In genomic region chr5:77957516-77957915, GRCh38 we compare ENCODE assay signal across 1 cellular context.
TF ChIP-seq lines count a peak whose summit lies in the region.

No MANE protein-coding gene starts in this region.

TF ChIP-seq in GM23338, 12 proteins besides CTCF, POLR2A, EP300 and RAD21 (continued from another document):
- TF ChIP-seq, protein P1, sequence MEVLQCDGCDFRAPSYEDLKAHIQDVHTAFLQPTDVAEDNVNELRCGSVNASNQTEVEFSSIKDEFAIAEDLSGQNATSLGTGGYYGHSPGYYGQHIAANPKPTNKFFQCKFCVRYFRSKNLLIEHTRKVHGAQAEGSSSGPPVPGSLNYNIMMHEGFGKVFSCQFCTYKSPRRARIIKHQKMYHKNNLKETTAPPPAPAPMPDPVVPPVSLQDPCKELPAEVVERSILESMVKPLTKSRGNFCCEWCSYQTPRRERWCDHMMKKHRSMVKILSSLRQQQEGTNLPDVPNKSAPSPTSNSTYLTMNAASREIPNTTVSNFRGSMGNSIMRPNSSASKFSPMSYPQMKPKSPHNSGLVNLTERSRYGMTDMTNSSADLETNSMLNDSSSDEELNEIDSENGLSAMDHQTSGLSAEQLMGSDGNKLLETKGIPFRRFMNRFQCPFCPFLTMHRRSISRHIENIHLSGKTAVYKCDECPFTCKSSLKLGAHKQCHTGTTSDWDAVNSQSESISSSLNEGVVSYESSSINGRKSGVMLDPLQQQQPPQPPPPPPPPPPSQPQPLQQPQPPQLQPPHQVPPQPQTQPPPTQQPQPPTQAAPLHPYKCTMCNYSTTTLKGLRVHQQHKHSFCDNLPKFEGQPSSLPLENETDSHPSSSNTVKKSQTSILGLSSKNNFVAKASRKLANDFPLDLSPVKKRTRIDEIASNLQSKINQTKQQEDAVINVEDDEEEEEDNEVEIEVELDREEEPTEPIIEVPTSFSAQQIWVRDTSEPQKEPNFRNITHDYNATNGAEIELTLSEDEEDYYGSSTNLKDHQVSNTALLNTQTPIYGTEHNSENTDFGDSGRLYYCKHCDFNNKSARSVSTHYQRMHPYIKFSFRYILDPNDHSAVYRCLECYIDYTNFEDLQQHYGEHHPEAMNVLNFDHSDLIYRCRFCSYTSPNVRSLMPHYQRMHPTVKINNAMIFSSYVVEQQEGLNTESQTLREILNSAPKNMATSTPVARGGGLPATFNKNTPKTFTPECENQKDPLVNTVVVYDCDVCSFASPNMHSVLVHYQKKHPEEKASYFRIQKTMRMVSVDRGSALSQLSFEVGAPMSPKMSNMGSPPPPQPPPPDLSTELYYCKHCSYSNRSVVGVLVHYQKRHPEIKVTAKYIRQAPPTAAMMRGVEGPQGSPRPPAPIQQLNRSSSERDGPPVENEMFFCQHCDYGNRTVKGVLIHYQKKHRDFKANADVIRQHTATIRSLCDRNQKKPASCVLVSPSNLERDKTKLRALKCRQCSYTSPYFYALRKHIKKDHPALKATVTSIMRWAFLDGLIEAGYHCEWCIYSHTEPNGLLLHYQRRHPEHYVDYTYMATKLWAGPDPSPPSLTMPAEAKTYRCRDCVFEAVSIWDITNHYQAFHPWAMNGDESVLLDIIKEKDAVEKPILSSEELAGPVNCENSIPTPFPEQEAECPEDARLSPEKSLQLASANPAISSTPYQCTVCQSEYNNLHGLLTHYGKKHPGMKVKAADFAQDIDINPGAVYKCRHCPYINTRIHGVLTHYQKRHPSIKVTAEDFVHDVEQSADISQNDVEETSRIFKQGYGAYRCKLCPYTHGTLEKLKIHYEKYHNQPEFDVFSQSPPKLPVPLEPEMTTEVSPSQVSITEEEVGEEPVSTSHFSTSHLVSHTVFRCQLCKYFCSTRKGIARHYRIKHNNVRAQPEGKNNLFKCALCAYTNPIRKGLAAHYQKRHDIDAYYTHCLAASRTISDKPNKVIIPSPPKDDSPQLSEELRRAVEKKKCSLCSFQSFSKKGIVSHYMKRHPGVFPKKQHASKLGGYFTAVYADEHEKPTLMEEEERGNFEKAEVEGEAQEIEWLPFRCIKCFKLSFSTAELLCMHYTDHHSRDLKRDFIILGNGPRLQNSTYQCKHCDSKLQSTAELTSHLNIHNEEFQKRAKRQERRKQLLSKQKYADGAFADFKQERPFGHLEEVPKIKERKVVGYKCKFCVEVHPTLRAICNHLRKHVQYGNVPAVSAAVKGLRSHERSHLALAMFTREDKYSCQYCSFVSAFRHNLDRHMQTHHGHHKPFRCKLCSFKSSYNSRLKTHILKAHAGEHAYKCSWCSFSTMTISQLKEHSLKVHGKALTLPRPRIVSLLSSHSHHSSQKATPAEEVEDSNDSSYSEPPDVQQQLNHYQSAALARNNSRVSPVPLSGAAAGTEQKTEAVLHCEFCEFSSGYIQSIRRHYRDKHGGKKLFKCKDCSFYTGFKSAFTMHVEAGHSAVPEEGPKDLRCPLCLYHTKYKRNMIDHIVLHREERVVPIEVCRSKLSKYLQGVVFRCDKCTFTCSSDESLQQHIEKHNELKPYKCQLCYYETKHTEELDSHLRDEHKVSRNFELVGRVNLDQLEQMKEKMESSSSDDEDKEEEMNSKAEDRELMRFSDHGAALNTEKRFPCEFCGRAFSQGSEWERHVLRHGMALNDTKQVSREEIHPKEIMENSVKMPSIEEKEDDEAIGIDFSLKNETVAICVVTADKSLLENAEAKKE (CRISPR knock-in tag; IDR thresholded peaks at IDR 0.05): no peak
- TF ChIP-seq ETS1 (IDR thresholded peaks at IDR 0.05): no peak
TF ChIP-seq in GM23338: peak in this region for 0.
